ENCODE assay signal across 22 cellular contexts in the genomic region with DNA sequence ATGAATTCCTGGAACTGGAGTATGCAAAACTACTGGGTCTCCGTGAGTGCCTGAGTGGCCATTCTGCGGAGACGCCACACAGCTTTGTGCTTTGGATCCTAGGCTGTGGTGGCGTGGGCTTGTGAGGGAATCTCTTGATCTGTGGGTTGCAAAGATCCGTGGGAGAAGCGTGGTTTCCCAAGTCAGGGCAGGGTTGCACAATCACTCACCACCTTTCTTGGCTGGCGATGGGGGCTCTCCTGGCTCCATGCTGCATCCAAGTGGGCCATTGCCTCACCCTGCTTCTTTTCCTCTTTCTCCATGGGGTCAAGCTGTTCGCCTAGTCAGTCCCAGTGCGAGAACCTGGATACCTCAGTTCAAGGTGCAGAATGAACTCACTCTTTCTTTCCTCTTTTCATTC.
DNase-seq lines count a peak whose midpoint lies in the region; ATAC-seq and TF ChIP-seq lines count a peak whose summit lies in the region.
"Had no signal": no experiment of that assay in that cellular context is flagged by ENCODE, and none has a peak within 500 bp of the region (broad histone marks: within the 10 kb centered on the region; RNA-seq: fewer than 3 reads in every experiment).

No MANE protein-coding gene starts in this region.

- no peak for DNase-seq in activated naive CD4-positive, alpha-beta T cell (lab: John Stamatoyannopoulos, UW)
- DNase-seq in IMR-90 (no peak), amniotic epithelial cell (ENCODE audit: low read depth) (peak; percentile 61), myocyte (ENCODE audit: low read depth) (peak; percentile 49), NCI-H345 treated with DMSO at 0.1 percent for 48 hours (lab: John Stamatoyannopoulos, UW; ENCODE audit: unreplicated experiment) (no peak), GM13977 (ENCODE audit: low spot score) (no peak), NCI-H1436 (lab: John Stamatoyannopoulos, UW) (no peak)
- DNase-seq: 8988T; Caco-2; CD4-positive, alpha-beta T cell; GDM1; H7; NCI-H1092; NCI-H146; NCI-H2081; NCI-H510A; NCI-H748 treated with DMSO at 0.1 percent for 48 hours; NK-92 treated with Interleukin-12 subunit alpha and Interleukin-12 subunit beta, amount 100 ng/mL, for 24 hours; SHP77 had no signal

- no peak overlapping the region for H2AFZ ChIP-seq in IMR-90 (replicated peaks; ENCODE audit: low read length, poor library complexity)

- no peak overlapping the region for H3K18ac ChIP-seq in IMR-90 (ENCODE audit: low read depth, low read length)

- in situ Hi-C loops in IMR-90 (cut with MboI; ENCODE audit: low sequenced_read_pairs) (no loop called here), GM13977 (cut with MboI; ENCODE audit: low pct_unique_long_range_greater_than_20kb, low sequenced_read_pairs, unreplicated experiment) (no loop called here)

- peaks cover 4% of the 10 kb centered on the region for H3K9me1 ChIP-seq in IMR-90 (ENCODE audit: insufficient read depth, low read length)

- no peak overlapping the region for H4K91ac ChIP-seq in IMR-90 (ENCODE audit: insufficient read depth, low read depth, low read length)

- H2BK120ac ChIP-seq in IMR-90 (ENCODE audit: low read depth, low read length): no peak overlapping the region

- intact Hi-C loops in IMR-90 (cut with micrococcal nuclease): no loop called here

- no peak for TF ChIP-seq CTCF in IMR-90 (conservative IDR thresholded peaks at IDR 0.05; ENCODE audit: low read depth, low read length)
- TF ChIP-seq CTCF in GM13977 (IDR thresholded peaks at IDR 0.05; ENCODE audit: extremely low read depth, insufficient read depth, missing control alignments): no peak

- H3K56ac ChIP-seq in IMR-90 (ENCODE audit: extremely low read depth, insufficient read depth, low read length): no peak overlapping the region

- H3K4me2 ChIP-seq in IMR-90 (ENCODE audit: low read depth, low read length): no peak overlapping the region

- no peak overlapping the region for H3K23ac ChIP-seq in IMR-90 (ENCODE audit: low read depth, low read length)

- no peak overlapping the region for H3K4me3 Mint-ChIP-seq in activated naive CD4-positive, alpha-beta T cell treated with anti-CD3 and anti-CD28 coated beads, Interleukin-2, amount 50 U/mL, for 24 hours
- H3K4me3 Mint-ChIP-seq: B cell; CD4-positive, alpha-beta T cell had no signal

- no peak overlapping the region for H4K8ac ChIP-seq in IMR-90 (ENCODE audit: low read depth in 2 of 2, low read length in 2 of 2)

- no peak for ATAC-seq in IMR-90 (ENCODE audit: low read depth)

- peaks cover 7 to 39% of the 10 kb centered on the region in 2 experiments for H3K79me1 ChIP-seq in IMR-90 (ENCODE audit: low read depth in 1 of 2, low read length in 2 of 2)

- no peak overlapping the region for H3K27ac ChIP-seq in IMR-90 (ENCODE audit: insufficient read depth, low read length)
- H3K27ac ChIP-seq: SK-N-MC had no signal

- H3K36me3 ChIP-seq in IMR-90 (ENCODE audit: control insufficient read depth, insufficient read depth, low read length): peaks cover 9% of the 10 kb centered on the region; the same call in 1 of the 2 replicates

- H3K27me3 Mint-ChIP-seq in activated naive CD4-positive, alpha-beta T cell treated with anti-CD3 and anti-CD28 coated beads, Interleukin-2, amount 50 U/mL, for 24 hours: no peaks in the 10 kb centered on the region
- H3K27me3 Mint-ChIP-seq: B cell; CD4-positive, alpha-beta T cell had no signal

- TF ChIP-seq POLR2A in IMR-90 (IDR thresholded peaks at IDR 0.05; ENCODE audit: low read depth, low read length): no peak

- H2BK20ac ChIP-seq in IMR-90 (ENCODE audit: low read depth, low read length): no peak overlapping the region

- 93% methylated on average over 8 of the region's 9 CpGs; no CpG with 5 or more reads in 1 of the 2 experiments for WGBS in IMR-90 (ENCODE audit: extremely low coverage in 2 of 2, insufficient read length in 1 of 2), 2 experiments

- H2AK9ac ChIP-seq in IMR-90 (replicated peaks; ENCODE audit: low read depth, low read length, poor library complexity): no peak overlapping the region

- TF ChIP-seq RAD21 in IMR-90 (IDR thresholded peaks at IDR 0.05; ENCODE audit: low read length): no peak

- no peak overlapping the region for H2BK15ac ChIP-seq in IMR-90 (ENCODE audit: low read depth, low read length)

- BruUV-seq in IMR-90 (replicated peaks; lab: Mats Ljungman, UMichigan): no TSS peak

- H4K5ac ChIP-seq in IMR-90 (ENCODE audit: low read depth, low read length): no peak overlapping the region

- no peak overlapping the region for H3K4me3 ChIP-seq in IMR-90 (ENCODE audit: insufficient read depth, low read depth, low read length)
- H3K4me3 ChIP-seq: SK-N-MC had no signal

- no peaks in the 10 kb centered on the region for H3K9me3 Mint-ChIP-seq in activated naive CD4-positive, alpha-beta T cell treated with anti-CD3 and anti-CD28 coated beads, Interleukin-2, amount 50 U/mL, for 24 hours
- H3K9me3 Mint-ChIP-seq: CD4-positive, alpha-beta T cell had no signal

- peaks cover 8% of the 10 kb centered on the region; the same call in 1 of the 2 replicates for H4K20me1 ChIP-seq in IMR-90 (ENCODE audit: insufficient read depth, low read length)

- H3K14ac ChIP-seq in IMR-90 (replicated peaks; ENCODE audit: low read depth, low read length): no peak overlapping the region

- no peak overlapping the region for H2AK5ac ChIP-seq in IMR-90 (ENCODE audit: low read depth, low read length)

- dilution Hi-C loops in IMR-90 (cut with HindIII; ENCODE audit: low sequenced_read_pairs, unreplicated experiment): no loop called here

- no peaks in the 10 kb centered on the region for H3K9me3 ChIP-seq in IMR-90 (ENCODE audit: control insufficient read depth, insufficient read depth, low read length)
- H3K9me3 ChIP-seq: Caco-2 had no signal

- POLR2A ChIA-PET in IMR-90 (lab: Charles Lee; ENCODE audit: unreplicated experiment): no interaction called here

- CTCF ChIA-PET in IMR-90 (lab: Yijun Ruan, JAX): no interaction called here

- H3K27ac Mint-ChIP-seq in activated naive CD4-positive, alpha-beta T cell treated with anti-CD3 and anti-CD28 coated beads, Interleukin-2, amount 50 U/mL, for 24 hours: peak overlapping the region; percentile 5
- H3K27ac Mint-ChIP-seq: B cell; CD4-positive, alpha-beta T cell had no signal

- no peaks in the 10 kb centered on the region for H3K27me3 ChIP-seq in IMR-90 (ENCODE audit: control insufficient read depth, insufficient read depth, low read length)

- H3K4ac ChIP-seq in IMR-90 (ENCODE audit: low read depth, low read length): no peak overlapping the region

- H3K36me3 Mint-ChIP-seq in activated naive CD4-positive, alpha-beta T cell treated with anti-CD3 and anti-CD28 coated beads, Interleukin-2, amount 50 U/mL, for 24 hours: peaks cover 32% of the 10 kb centered on the region

- H3K9ac ChIP-seq in IMR-90 (ENCODE audit: low read depth, low read length): no peak overlapping the region

- peaks cover 44% of the 10 kb centered on the region for H3K4me1 Mint-ChIP-seq in activated naive CD4-positive, alpha-beta T cell treated with anti-CD3 and anti-CD28 coated beads, Interleukin-2, amount 50 U/mL, for 24 hours

- no peaks in the 10 kb centered on the region; the same call in 1 of the 2 replicates for H3K4me1 ChIP-seq in IMR-90 (ENCODE audit: control insufficient read depth, insufficient read depth, low read length)
- H3K4me1 ChIP-seq: Caco-2 had no signal

- H2BK5ac ChIP-seq in IMR-90 (ENCODE audit: low read depth, low read length, poor library complexity, severe bottlenecking): no peak overlapping the region

TF ChIP-seq in IMR-90, 13 proteins besides CTCF, POLR2A, EP300 and RAD21:
- peak; percentile 54 for TF ChIP-seq CEBPB (IDR thresholded peaks at IDR 0.05; ENCODE audit: low read depth, low read length)
- TF ChIP-seq MAZ (IDR thresholded peaks at IDR 0.05; ENCODE audit: borderline replicate concordance, low read depth, low read length): no peak

Comparison
In these comparisons a context has a peak if more than half of its experiments do, and no peak if none do; other contexts are left out.
1. DNase-seq: peak in amniotic epithelial cell (single experiment) and myocyte (single experiment); none in activated naive CD4-positive, alpha-beta T cell (0 of 4), IMR-90 (single experiment), NCI-H345 treated with DMSO at 0.1 percent for 48 hours (single experiment), GM13977 (single experiment) and NCI-H1436 (single experiment).